Comparison of ENCODE assay signal across 2 cellular contexts in genomic region chr6:81751388-81752083, GRCh38.
TF ChIP-seq lines count a peak whose summit lies in the region.

No MANE protein-coding gene starts in this region.

TF ChIP-seq in GM23338, 12 proteins besides CTCF, POLR2A, EP300 and RAD21 (continued from another document):
- TF ChIP-seq ZNF462 (CRISPR knock-in tag; IDR thresholded peaks at IDR 0.05): no peak
- no peak for TF ChIP-seq EZH2phosphoT487 (IDR thresholded peaks at IDR 0.05; ENCODE audit: unreplicated experiment)
- no peak for TF ChIP-seq ETS1 (IDR thresholded peaks at IDR 0.05)
- TF ChIP-seq ZNF331 (CRISPR knock-in tag; IDR thresholded peaks at IDR 0.05; ENCODE audit: low read depth): no peak
- TF ChIP-seq REST (IDR thresholded peaks at IDR 0.05; ENCODE audit: unreplicated experiment): no peak
- TF ChIP-seq JUNB (IDR thresholded peaks at IDR 0.05; ENCODE audit: unreplicated experiment): no peak
- TF ChIP-seq CREB1 (CRISPR knock-in tag; IDR thresholded peaks at IDR 0.05; ENCODE audit: low read depth): no peak
- TF ChIP-seq ZNF114 (CRISPR knock-in tag; IDR thresholded peaks at IDR 0.05): no peak
- no peak for TF ChIP-seq POLR2AphosphoS5 (IDR thresholded peaks at IDR 0.05; ENCODE audit: low read depth)
TF ChIP-seq in GM23338: peak in this region for 0.

TF ChIP-seq in GM12878, 131 proteins besides CTCF, POLR2A, EP300 and RAD21 (continued from another document):
- 0 out of 2 replicates have a peak, but pooled peaks have one; percentile 11 for TF ChIP-seq ZBTB33 (IDR thresholded peaks at IDR 0.05)
